ENCODE assay signal across 8 cellular contexts in genomic region chr3:10116138-10116460, GRCh38. TPM values are rescaled to one million over a fixed set of nuclear protein-coding genes. Genes with fewer than 3 reads are reported as not detected.
DNase-seq lines count a peak whose midpoint lies in the region; ATAC-seq and TF ChIP-seq lines count a peak whose summit lies in the region.

No MANE protein-coding gene starts in this region.

- peak overlapping the region; percentile 85 for H3K27ac ChIP-seq in lower lobe of right lung
- H3K27ac ChIP-seq in urinary bladder (ENCODE audit: low read depth): no peak overlapping the region

- whole genome bisulfite sequencing in urinary bladder: under 1% methylated on average over 10 of the region's 10 CpGs

- CTCF ChIA-PET in GM10248 (lab: Yijun Ruan, JAX): interaction anchor here (1.2 to 2.1 kb wide), 4 partner anchors 14 to 171 kb away, joined by 3 to 6 read pairs (median 4); partner anchors contain the start of gene VHL

- H3K4me1 ChIP-seq in lower lobe of right lung (peaks cover 19% of the 10 kb centered on the region), urinary bladder (ENCODE audit: insufficient read depth) (no peaks in the 10 kb centered on the region)

- peak overlapping the region; percentile 99 for H3K4me3 ChIP-seq in NB4 (ENCODE audit: low read depth, low read length)
- peak overlapping the region; percentile 93 to 98 for H3K4me3 ChIP-seq in cardiac fibroblast (replicated peaks in 1 of 2; ENCODE audit: low read depth in 2 of 2, low read length in 2 of 2)
- peak overlapping the region; percentile 97 for H3K4me3 ChIP-seq in lower lobe of right lung
- H3K4me3 ChIP-seq in urinary bladder (ENCODE audit: low read depth, low read length): peak overlapping the region; percentile 87

- DNase-seq in AG20443 (ENCODE audit: low spot score): peak; percentile 45
- peak; percentile 54 for DNase-seq in NB4 (ENCODE audit: low read depth)
- peak; percentile 36 to 52 for DNase-seq in cardiac fibroblast (ENCODE audit: low read depth in 2 of 2)
- no peak for DNase-seq in lower lobe of right lung
- DNase-seq in GM10248 (ENCODE audit: extremely low spot score): no peak
- no peak for DNase-seq in stimulated activated CD4-positive, alpha-beta T cell treated with anti-CD3 and anti-CD28 coated beads, Interleukin-4, amount 100 ng/mL, for 24 hours

- peak; percentile 12 for ATAC-seq in GM19467 (IDR thresholded peaks at IDR 0.05; ENCODE audit: unreplicated experiment)
- peak; percentile 11 to 30 for ATAC-seq in lower lobe of right lung

- H3K9me3 ChIP-seq in lower lobe of right lung: no peaks in the 10 kb centered on the region

- intact Hi-C loops in lower lobe of right lung (cut with DNase I): no loop called here

- no peak for TF ChIP-seq CTCF in NB4 (IDR thresholded peaks at IDR 0.05; ENCODE audit: low read depth, low read length)
- TF ChIP-seq CTCF in cardiac fibroblast (IDR thresholded peaks at IDR 0.05; ENCODE audit: low read depth, low read length): no peak
- TF ChIP-seq CTCF in lower lobe of right lung (IDR thresholded peaks at IDR 0.05): no peak
- no peak for TF ChIP-seq CTCF in GM10248 (IDR thresholded peaks at IDR 0.05; ENCODE audit: control extremely low read depth, extremely low read depth, low read depth, missing control alignments)

- POLR2A ChIA-PET in GM10248 (lab: Yijun Ruan, JAX): interaction anchor here (0.6 kb wide), 1 partner anchor 132 kb away, joined by 3 read pairs; no protein-coding TSS in a partner anchor

- TF ChIP-seq POLR2A in NB4 (IDR thresholded peaks at IDR 0.05; ENCODE audit: extremely low read depth, insufficient read length): no peak

- H3K36me3 ChIP-seq in lower lobe of right lung: peaks cover 13% of the 10 kb centered on the region
- H3K36me3 ChIP-seq in urinary bladder (ENCODE audit: insufficient read depth): no peaks in the 10 kb centered on the region

- no peaks in the 10 kb centered on the region for H3K27me3 ChIP-seq in lower lobe of right lung (ENCODE audit: low read depth)

RNA-seq across cellular contexts. Expression of gene BRK1, which starts 0.6 kb away (rescaled TPM):
- total RNA-seq in lower lobe of right lung: 116 TPM
- total RNA-seq in urinary bladder: 82.3 TPM
- polyA plus RNA-seq in urinary bladder: 252 TPM

RNA-seq across cellular contexts. Expression of gene FANCD2OS, which starts 8.0 kb away (rescaled TPM):
- total RNA-seq in lower lobe of right lung (not detected), urinary bladder (not detected)
- polyA plus RNA-seq in urinary bladder: not detected

RNA-seq across cellular contexts. Expression of gene VHL, which starts 25.5 kb away (rescaled TPM):
- total RNA-seq in lower lobe of right lung (38.1 TPM), urinary bladder (50.0 TPM)
- polyA plus RNA-seq in urinary bladder: 21.7 TPM

RNA-seq across cellular contexts. Expression of gene IRAK2, which starts 48.6 kb away (rescaled TPM):
- 3.9 TPM for total RNA-seq in lower lobe of right lung
- 2.9 TPM for total RNA-seq in urinary bladder
- polyA plus RNA-seq in urinary bladder: 4.1 TPM

Comparison
In these comparisons a context has a peak if more than half of its experiments do, and no peak if none do; other contexts are left out.
1. DNase-seq: peak in AG20443 (single experiment), NB4 (single experiment) and cardiac fibroblast (2 of 2); none in lower lobe of right lung (single experiment), GM10248 (single experiment) and stimulated activated CD4-positive, alpha-beta T cell treated with anti-CD3 and anti-CD28 coated beads, Interleukin-4, amount 100 ng/mL, for 24 hours (single experiment).
2. Peak in every context shown above with its lines, with median percentiles within 50 percentile points of each other: H3K4me3 ChIP-seq.